11 cellular contexts compared by ENCODE assay signal in the genomic region with DNA sequence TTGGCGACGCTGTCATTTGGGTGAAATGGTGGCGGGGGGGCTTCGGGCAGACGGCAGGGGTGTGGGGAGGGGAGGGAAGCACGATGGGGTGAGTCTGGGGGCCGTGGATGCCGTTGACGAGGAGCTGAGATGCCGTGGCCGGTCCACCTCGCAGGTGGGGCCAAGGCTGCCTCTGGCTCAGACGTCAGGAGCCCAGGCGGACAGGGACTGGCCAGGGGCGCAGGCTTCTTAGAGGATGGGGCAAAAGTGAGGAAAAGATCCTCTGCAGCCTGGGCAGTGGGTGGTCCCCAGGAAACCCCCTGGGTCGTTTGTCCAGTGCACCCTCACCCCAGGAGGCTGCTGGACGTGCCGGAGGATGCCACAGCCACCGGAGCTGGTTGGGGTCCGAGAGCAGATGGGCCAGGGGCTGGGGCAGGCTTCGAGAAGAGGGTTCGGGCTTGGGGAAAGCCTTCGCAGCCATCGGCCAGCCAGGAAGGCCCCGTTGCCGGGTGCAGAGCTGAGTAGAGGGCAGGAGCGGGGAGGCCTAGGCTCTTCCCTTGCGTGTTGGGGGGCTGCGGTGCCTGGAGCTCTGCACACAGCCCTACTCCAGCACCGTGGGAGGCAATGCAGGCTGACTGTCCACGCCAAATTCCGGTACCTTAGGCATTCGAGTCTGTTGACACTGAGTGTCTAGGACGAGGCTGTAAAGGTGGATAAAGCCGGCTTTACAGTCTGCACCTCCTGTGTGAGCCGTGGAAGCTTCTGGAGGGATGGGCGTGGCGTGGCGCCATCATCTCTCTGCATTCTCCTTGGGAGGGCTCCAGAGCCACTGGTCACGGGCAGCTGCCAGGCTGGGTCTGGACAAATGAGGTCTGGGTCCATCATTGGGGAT. TPM values are rescaled to one million over a fixed set of nuclear protein-coding genes. Genes with fewer than 3 reads are reported as not detected.
DNase-seq lines count a peak whose midpoint lies in the region; ATAC-seq, FAIRE-seq and TF ChIP-seq lines count a peak whose summit lies in the region.
"Had no signal": no experiment of that assay in that cellular context is flagged by ENCODE, and none has a peak within 500 bp of the region (broad histone marks: within the 10 kb centered on the region; RNA-seq: fewer than 3 reads in every experiment).

No MANE protein-coding gene starts in this region.

- peaks cover 8% of the 10 kb centered on the region for H3K36me3 ChIP-seq in bronchial epithelial cell (ENCODE audit: control insufficient read depth, insufficient read depth, low read length)
- H3K36me3 ChIP-seq in mesenchymal stem cell (ENCODE audit: control insufficient read depth in 1 of 2, insufficient read depth in 2 of 2, low read depth in 1 of 2, low read length in 2 of 2): peaks cover 0 to 4% of the 10 kb centered on the region in 2 experiments
- no peaks in the 10 kb centered on the region for H3K36me3 ChIP-seq in thoracic aorta
- H3K36me3 ChIP-seq in effector memory CD4-positive, alpha-beta T cell (ENCODE audit: control insufficient read depth, insufficient read depth, low read length): no peaks in the 10 kb centered on the region
- H3K36me3 ChIP-seq: BLaER1 treated with 17β-estradiol and CSF1 and Interleukin-3, amounts not matched to agents 10 nM and 100 nM had no signal

- no peak for FAIRE-seq in bronchial epithelial cell (lab: Jason Lieb, UNC)

- peak overlapping the region; percentile 38 for H3K4me3 ChIP-seq in bronchial epithelial cell (ENCODE audit: low read depth, low read length)
- no peak overlapping the region for H3K4me3 ChIP-seq in mesenchymal stem cell (ENCODE audit: insufficient read depth in 1 of 2, low read depth in 1 of 2, low read length in 2 of 2)
- peak overlapping the region; percentile 56 for H3K4me3 ChIP-seq in thoracic aorta
- H3K4me3 ChIP-seq in effector memory CD4-positive, alpha-beta T cell (ENCODE audit: insufficient read depth, low read depth, low read length, poor library complexity, severe bottlenecking): no peak overlapping the region

- H3K27me3 Mint-ChIP-seq in activated naive CD4-positive, alpha-beta T cell treated with anti-CD3 and anti-CD28 coated beads for 36 hours (ENCODE audit: low read depth): peaks cover 40% of the 10 kb centered on the region

- H3K4ac ChIP-seq in mesenchymal stem cell (ENCODE audit: low read depth in 1 of 2, low read length in 2 of 2): no peak overlapping the region

- no peak overlapping the region for H3K27ac ChIP-seq in mesenchymal stem cell (ENCODE audit: low read length, poor library complexity, severe bottlenecking)
- H3K27ac ChIP-seq in thoracic aorta: no peak overlapping the region
- no peak overlapping the region for H3K27ac ChIP-seq in effector memory CD4-positive, alpha-beta T cell (ENCODE audit: insufficient read depth, low read length, poor library complexity, severe bottlenecking)
- H3K27ac ChIP-seq: BLaER1 treated with 17β-estradiol and CSF1 and Interleukin-3, amounts not matched to agents 10 nM and 100 nM had no signal

- no peak overlapping the region for H3K14ac ChIP-seq in mesenchymal stem cell (ENCODE audit: low read length in 2 of 2)

- ATAC-seq in thoracic aorta (ENCODE audit: insufficient number of reproducible peaks, low FRiP score, low read depth) (no peak), HG02571 (IDR thresholded peaks at IDR 0.05; ENCODE audit: unreplicated experiment) (no peak)

- H3K9me3 Mint-ChIP-seq in activated naive CD4-positive, alpha-beta T cell treated with anti-CD3 and anti-CD28 coated beads for 36 hours: no peaks in the 10 kb centered on the region

- intact Hi-C loops in activated naive CD4-positive, alpha-beta T cell treated with anti-CD3 and anti-CD28 coated beads for 36 hours (cut with micrococcal nuclease): no loop called here

- no peak for TF ChIP-seq CTCF in bronchial epithelial cell (IDR thresholded peaks at IDR 0.05; ENCODE audit: insufficient read depth, low read length, severe bottlenecking)
- TF ChIP-seq CTCF in thoracic aorta (IDR thresholded peaks at IDR 0.05): no peak

- H3K36me3 Mint-ChIP-seq in activated naive CD4-positive, alpha-beta T cell treated with anti-CD3 and anti-CD28 coated beads for 36 hours (ENCODE audit: low read depth): no peaks in the 10 kb centered on the region

- peak overlapping the region in 1 of 2 experiments; percentile 16 for H2BK12ac ChIP-seq in mesenchymal stem cell (ENCODE audit: low read length in 2 of 2)

- no peak overlapping the region for H3K18ac ChIP-seq in mesenchymal stem cell (ENCODE audit: low read depth in 1 of 2, low read length in 2 of 2)

- no peak overlapping the region for H2AK5ac ChIP-seq in mesenchymal stem cell (ENCODE audit: low read length, severe bottlenecking)

- peaks cover 21% of the 10 kb centered on the region for H3K79me1 ChIP-seq in mesenchymal stem cell (replicated peaks; ENCODE audit: low read length, poor library complexity, severe bottlenecking)

- H3K4me1 Mint-ChIP-seq in activated naive CD4-positive, alpha-beta T cell treated with anti-CD3 and anti-CD28 coated beads for 36 hours (ENCODE audit: low read depth): peaks cover 10% of the 10 kb centered on the region

- H3K4me1 ChIP-seq in mesenchymal stem cell (ENCODE audit: control insufficient read depth, insufficient read depth, low read depth, low read length): peaks cover 56% of the 10 kb centered on the region
- peaks cover 13 to 31% of the 10 kb centered on the region in 2 donors for H3K4me1 ChIP-seq in thoracic aorta (ENCODE audit: control insufficient read depth in 1 of 2, low read depth in 2 of 2)
- H3K4me1 ChIP-seq in effector memory CD4-positive, alpha-beta T cell (ENCODE audit: control insufficient read depth, insufficient read depth, low read length, poor library complexity, severe bottlenecking): peaks cover 17% of the 10 kb centered on the region

- no peak overlapping the region for H2BK120ac ChIP-seq in mesenchymal stem cell (ENCODE audit: low read depth, low read length)

- DNase-seq in activated naive CD4-positive, alpha-beta T cell treated with anti-CD3 and anti-CD28 coated beads for 36 hours: no peak
- DNase-seq in activated naive CD4-positive, alpha-beta T cell treated with anti-CD3 and anti-CD28 coated beads, Interleukin-2, amount 50 U/mL, for 16 hours: no peak
- DNase-seq in bronchial epithelial cell (ENCODE audit: low read depth) (no peak), mesenchymal stem cell (no peak), thoracic aorta (ENCODE audit: low spot score) (no peak)
- no peak for DNase-seq in effector memory CD4-positive, alpha-beta T cell
- DNase-seq in effector CD4-positive, alpha-beta T cell: no peak
- DNase-seq: activated CD4-positive, alpha-beta T cell treated with anti-CD3 and anti-CD28 coated beads, Interleukin-2, amount 50 U/mL, for 1 hour; stimulated activated naive CD4-positive, alpha-beta T cell treated with Interleukin-2 at 50 U/mL for 16 hours had no signal

- H3K9me3 ChIP-seq in mesenchymal stem cell (ENCODE audit: control insufficient read depth, low read length): no peaks in the 10 kb centered on the region
- no peaks in the 10 kb centered on the region for H3K9me3 ChIP-seq in thoracic aorta
- H3K9me3 ChIP-seq in effector memory CD4-positive, alpha-beta T cell (ENCODE audit: control insufficient read depth, low read length): no peaks in the 10 kb centered on the region
- H3K9me3 ChIP-seq: BLaER1 treated with 17β-estradiol and CSF1 and Interleukin-3, amounts not matched to agents 10 nM and 100 nM had no signal

- no peak overlapping the region for H2BK5ac ChIP-seq in mesenchymal stem cell (ENCODE audit: low read depth, low read length, poor library complexity, severe bottlenecking)

- H3K27me3 ChIP-seq in bronchial epithelial cell (ENCODE audit: control insufficient read depth, insufficient read depth, low read length) (no peaks in the 10 kb centered on the region), mesenchymal stem cell (ENCODE audit: control insufficient read depth in 1 of 2, insufficient read depth in 1 of 2, low read length in 2 of 2) (peaks cover 10 to 30% of the 10 kb centered on the region in 2 experiments), thoracic aorta (replicated peaks; ENCODE audit: insufficient read depth) (no peaks in the 10 kb centered on the region)
- peaks cover 44% of the 10 kb centered on the region for H3K27me3 ChIP-seq in effector memory CD4-positive, alpha-beta T cell (replicated peaks; ENCODE audit: control insufficient read depth, insufficient read depth, low read length, poor library complexity, severe bottlenecking)

- no peak overlapping the region for H3K9ac ChIP-seq in mesenchymal stem cell (ENCODE audit: low read length)
- H3K9ac ChIP-seq: BLaER1 treated with 17β-estradiol and CSF1 and Interleukin-3, amounts not matched to agents 10 nM and 100 nM had no signal

- WGBS in mesenchymal stem cell: 31% methylated on average over 40 of the region's 40 CpGs

- peak overlapping the region; percentile 41 for H3K4me3 Mint-ChIP-seq in activated naive CD4-positive, alpha-beta T cell treated with anti-CD3 and anti-CD28 coated beads for 36 hours

- H2BK15ac ChIP-seq in mesenchymal stem cell (ENCODE audit: low read depth, poor library complexity, severe bottlenecking): no peak overlapping the region

- peak overlapping the region; percentile 52 for H3K4me2 ChIP-seq in mesenchymal stem cell (ENCODE audit: low read length, poor library complexity, severe bottlenecking)

- H2AFZ ChIP-seq in mesenchymal stem cell (ENCODE audit: low read depth, low read length): no peak overlapping the region

- no peak overlapping the region for H4K8ac ChIP-seq in mesenchymal stem cell (ENCODE audit: low read length)

- peak overlapping the region in 1 of 2 experiments; percentile 68 for H3K23ac ChIP-seq in mesenchymal stem cell (ENCODE audit: low read length in 2 of 2)

- no peak overlapping the region for H4K91ac ChIP-seq in mesenchymal stem cell (ENCODE audit: low read length)

- CTCF ChIA-PET in activated naive CD4-positive, alpha-beta T cell treated with anti-CD3 and anti-CD28 coated beads for 36 hours (lab: Charles Lee): no interaction called here

- H3K27ac Mint-ChIP-seq in activated naive CD4-positive, alpha-beta T cell treated with anti-CD3 and anti-CD28 coated beads for 36 hours: no peak overlapping the region

RNA-seq across cellular contexts. Expression of gene GPC1, which starts 18.8 kb away (rescaled TPM):
- 1 to 10 TPM; 1.2 to 1.5 TPM for total RNA-seq in activated naive CD4-positive, alpha-beta T cell treated with anti-CD3 and anti-CD28 coated beads for 36 hours
- 65.8 and 103 TPM in 2 replicates for total RNA-seq in bronchial epithelial cell
- 65.7 TPM for polyA plus RNA-seq in mesenchymal stem cell (2013, experiment 1 of 2)
- polyA plus RNA-seq in mesenchymal stem cell (2013, experiment 2 of 2): 65.6 TPM
- 100 to 1,000 TPM in 1 of 2 donors, 10 to 100 TPM in 1; 94.2 to 162 TPM for total RNA-seq in thoracic aorta

Comparison
In these comparisons a context has a peak if more than half of its experiments do, and no peak if none do; other contexts are left out.
1. H3K4me3 ChIP-seq: peak in bronchial epithelial cell (single experiment) and thoracic aorta (single experiment); none in mesenchymal stem cell (0 of 2) and effector memory CD4-positive, alpha-beta T cell (single experiment).
2. RNA of gene GPC1, which starts 18.8 kb away (total RNA-seq): 94.2 to 162 TPM in thoracic aorta and 65.8 to 103 TPM in bronchial epithelial cell; 1.2 to 1.5 TPM in activated naive CD4-positive, alpha-beta T cell treated with anti-CD3 and anti-CD28 coated beads for 36 hours; every median in the first group is over 10 times any median in the second.